Comparison of ENCODE assay signal across 8 cellular contexts in genomic region chr19:13152356-13152853, GRCh38. TPM values are rescaled to one million over a fixed set of nuclear protein-coding genes. Genes with fewer than 3 reads are reported as not detected.
DNase-seq lines count a peak whose midpoint lies in the region; ATAC-seq lines count a peak whose summit lies in the region.

No MANE protein-coding gene starts in this region.

- intact Hi-C loops in activated T-helper 2 cell treated with anti-CD3 and anti-CD28 coated beads, Interferon-gamma antibody, Interleukin-2, Interleukin-4, amounts not matched to agents 10 μg/mL and 5 μg/mL and 100 μg/mL, durations not matched to agents 14 hours and 24 hours and 36 hours (cut with micrococcal nuclease) = loop anchor here (5.0 kb wide), 1 partner anchor 685 kb away; no protein-coding TSS in a partner anchor

- whole genome bisulfite sequencing in iPS DF 6.9 (ENCODE audit: insufficient coverage, insufficient read length) = no CpG with 5 or more reads among the region's 16 CpGs

- H3K27me3 ChIP-seq in iPS DF 6.9 (ENCODE audit: control insufficient read depth, insufficient read depth, low read length) = no peaks in the 10 kb centered on the region

- no peak for DNase-seq in activated T-helper 2 cell treated with anti-CD3 and anti-CD28 coated beads, Interferon-gamma antibody, Interleukin-2, Interleukin-4, amounts not matched to agents 10 μg/mL and 5 μg/mL and 100 μg/mL, durations not matched to agents 14 hours and 24 hours and 36 hours (ENCODE audit: low spot score)
- DNase-seq in iPS DF 6.9 (ENCODE audit: low read depth, low spot score) (no peak), NAMALWA (ENCODE audit: low spot score) (no peak), G401 (ENCODE audit: low spot score) (no peak)
- DNase-seq in stimulated activated CD4-positive, alpha-beta T cell treated with anti-CD3 and anti-CD28 coated beads, Interleukin-2, amount 100 ng/mL, for 24 hours = no peak

- in situ Hi-C loops in G401 (cut with HindIII; ENCODE audit: low sequenced_read_pairs) = no loop called here

- H3K4me1 ChIP-seq in iPS DF 6.9 (ENCODE audit: control insufficient read depth, insufficient read depth, low read length) = peaks cover 2% of the 10 kb centered on the region

- no peaks in the 10 kb centered on the region for H3K9me3 Mint-ChIP-seq in activated T-helper 2 cell treated with anti-CD3 and anti-CD28 coated beads, Interferon-gamma antibody, Interleukin-2, Interleukin-4, amounts not matched to agents 10 μg/mL and 5 μg/mL and 100 μg/mL, durations not matched to agents 14 hours and 24 hours and 36 hours
- no peaks in the 10 kb centered on the region for H3K9me3 Mint-ChIP-seq in stimulated activated memory B cell treated with anti-CD40 and anti-IgM and Interleukin-4, amounts not matched to agents 10 μg/mL and 1 μg/mL and 100 μg/mL, for 72 hours

- peaks cover 3% of the 10 kb centered on the region for H3K36me3 ChIP-seq in iPS DF 6.9 (ENCODE audit: control insufficient read depth, insufficient read depth, low read length)

- H3K27me3 Mint-ChIP-seq in activated T-helper 2 cell treated with anti-CD3 and anti-CD28 coated beads, Interferon-gamma antibody, Interleukin-2, Interleukin-4, amounts not matched to agents 10 μg/mL and 5 μg/mL and 100 μg/mL, durations not matched to agents 14 hours and 24 hours and 36 hours (ENCODE audit: low read depth) = no peaks in the 10 kb centered on the region
- no peaks in the 10 kb centered on the region for H3K27me3 Mint-ChIP-seq in stimulated activated memory B cell treated with anti-CD40 and anti-IgM and Interleukin-4, amounts not matched to agents 10 μg/mL and 1 μg/mL and 100 μg/mL, for 72 hours

- ATAC-seq in GM18511 (IDR thresholded peaks at IDR 0.05; ENCODE audit: unreplicated experiment) = peak; percentile 1
- peak; percentile 11 for ATAC-seq in HG02885 (IDR thresholded peaks at IDR 0.05; ENCODE audit: poor library complexity, unreplicated experiment)
- ATAC-seq in stimulated activated memory B cell treated with anti-CD40 and anti-IgM and Interleukin-4, amounts not matched to agents 10 μg/mL and 1 μg/mL and 100 μg/mL, for 72 hours = peak; percentile 28

- H3K27ac Mint-ChIP-seq in activated T-helper 2 cell treated with anti-CD3 and anti-CD28 coated beads, Interferon-gamma antibody, Interleukin-2, Interleukin-4, amounts not matched to agents 10 μg/mL and 5 μg/mL and 100 μg/mL, durations not matched to agents 14 hours and 24 hours and 36 hours = peak overlapping the region; percentile 99
- H3K27ac Mint-ChIP-seq in stimulated activated memory B cell treated with anti-CD40 and anti-IgM and Interleukin-4, amounts not matched to agents 10 μg/mL and 1 μg/mL and 100 μg/mL, for 72 hours = peak overlapping the region; percentile 92

- peak overlapping the region; percentile 75; the same call in 1 of the 2 replicates for H3K4me3 ChIP-seq in iPS DF 6.9 (ENCODE audit: low read length)

- peak overlapping the region; percentile 96 for H3K4me3 Mint-ChIP-seq in activated T-helper 2 cell treated with anti-CD3 and anti-CD28 coated beads, Interferon-gamma antibody, Interleukin-2, Interleukin-4, amounts not matched to agents 10 μg/mL and 5 μg/mL and 100 μg/mL, durations not matched to agents 14 hours and 24 hours and 36 hours (ENCODE audit: low read depth)
- H3K4me3 Mint-ChIP-seq in stimulated activated memory B cell treated with anti-CD40 and anti-IgM and Interleukin-4, amounts not matched to agents 10 μg/mL and 1 μg/mL and 100 μg/mL, for 72 hours = peak overlapping the region; percentile 95

- H3K4me1 Mint-ChIP-seq in activated T-helper 2 cell treated with anti-CD3 and anti-CD28 coated beads, Interferon-gamma antibody, Interleukin-2, Interleukin-4, amounts not matched to agents 10 μg/mL and 5 μg/mL and 100 μg/mL, durations not matched to agents 14 hours and 24 hours and 36 hours (ENCODE audit: low read depth) = peaks cover 25% of the 10 kb centered on the region
- peaks cover 41% of the 10 kb centered on the region for H3K4me1 Mint-ChIP-seq in stimulated activated memory B cell treated with anti-CD40 and anti-IgM and Interleukin-4, amounts not matched to agents 10 μg/mL and 1 μg/mL and 100 μg/mL, for 72 hours

- no peaks in the 10 kb centered on the region for H3K9me3 ChIP-seq in iPS DF 6.9 (ENCODE audit: control insufficient read depth, insufficient read depth, low read length)

- peak overlapping the region; percentile 9 for H3K27ac ChIP-seq in iPS DF 6.9 (ENCODE audit: low read length)

- peaks cover 40% of the 10 kb centered on the region for H3K36me3 Mint-ChIP-seq in activated T-helper 2 cell treated with anti-CD3 and anti-CD28 coated beads, Interferon-gamma antibody, Interleukin-2, Interleukin-4, amounts not matched to agents 10 μg/mL and 5 μg/mL and 100 μg/mL, durations not matched to agents 14 hours and 24 hours and 36 hours (ENCODE audit: low read depth)
- peaks cover 24% of the 10 kb centered on the region for H3K36me3 Mint-ChIP-seq in stimulated activated memory B cell treated with anti-CD40 and anti-IgM and Interleukin-4, amounts not matched to agents 10 μg/mL and 1 μg/mL and 100 μg/mL, for 72 hours

RNA-seq across cellular contexts. Expression of gene IER2, which starts 2.2 kb away (rescaled TPM):
- total RNA-seq in activated T-helper 2 cell treated with anti-CD3 and anti-CD28 coated beads, Interferon-gamma antibody, Interleukin-2, Interleukin-4, amounts not matched to agents 10 μg/mL and 5 μg/mL and 100 μg/mL, durations not matched to agents 14 hours and 24 hours and 36 hours = 140 and 143 TPM in 2 replicates
- total RNA-seq in G401 (2014; rRNA removed; shearing (Covaris generic)) = 33.3 and 40.5 TPM in 2 replicates

RNA-seq across cellular contexts. Expression of gene STX10, which starts 2.2 kb away (rescaled TPM):
- total RNA-seq in activated T-helper 2 cell treated with anti-CD3 and anti-CD28 coated beads, Interferon-gamma antibody, Interleukin-2, Interleukin-4, amounts not matched to agents 10 μg/mL and 5 μg/mL and 100 μg/mL, durations not matched to agents 14 hours and 24 hours and 36 hours = 68.9 and 69.1 TPM in 2 replicates
- total RNA-seq in G401 (2014; rRNA removed; shearing (Covaris generic)) = 93.4 and 112 TPM in 2 replicates

RNA-seq across cellular contexts. Expression of gene NACC1, which starts 34.3 kb away (rescaled TPM):
- 117 and 132 TPM in 2 replicates for total RNA-seq in activated T-helper 2 cell treated with anti-CD3 and anti-CD28 coated beads, Interferon-gamma antibody, Interleukin-2, Interleukin-4, amounts not matched to agents 10 μg/mL and 5 μg/mL and 100 μg/mL, durations not matched to agents 14 hours and 24 hours and 36 hours
- 53.4 and 60.5 TPM in 2 replicates for total RNA-seq in G401 (2014; rRNA removed; shearing (Covaris generic))

RNA-seq across cellular contexts. Expression of gene TRMT1, which starts 35.9 kb away (rescaled TPM):
- total RNA-seq in activated T-helper 2 cell treated with anti-CD3 and anti-CD28 coated beads, Interferon-gamma antibody, Interleukin-2, Interleukin-4, amounts not matched to agents 10 μg/mL and 5 μg/mL and 100 μg/mL, durations not matched to agents 14 hours and 24 hours and 36 hours = 112 and 116 TPM in 2 replicates
- 86.8 and 87.0 TPM in 2 replicates for total RNA-seq in G401 (2014; rRNA removed; shearing (Covaris generic))

RNA-seq across cellular contexts. Expression of gene LYL1, which starts 49.7 kb away (rescaled TPM):
- total RNA-seq in activated T-helper 2 cell treated with anti-CD3 and anti-CD28 coated beads, Interferon-gamma antibody, Interleukin-2, Interleukin-4, amounts not matched to agents 10 μg/mL and 5 μg/mL and 100 μg/mL, durations not matched to agents 14 hours and 24 hours and 36 hours = 5.5 and 5.6 TPM in 2 replicates
- not detected in 2 replicates for total RNA-seq in G401 (2014; rRNA removed; shearing (Covaris generic))
